In the genomic region with DNA sequence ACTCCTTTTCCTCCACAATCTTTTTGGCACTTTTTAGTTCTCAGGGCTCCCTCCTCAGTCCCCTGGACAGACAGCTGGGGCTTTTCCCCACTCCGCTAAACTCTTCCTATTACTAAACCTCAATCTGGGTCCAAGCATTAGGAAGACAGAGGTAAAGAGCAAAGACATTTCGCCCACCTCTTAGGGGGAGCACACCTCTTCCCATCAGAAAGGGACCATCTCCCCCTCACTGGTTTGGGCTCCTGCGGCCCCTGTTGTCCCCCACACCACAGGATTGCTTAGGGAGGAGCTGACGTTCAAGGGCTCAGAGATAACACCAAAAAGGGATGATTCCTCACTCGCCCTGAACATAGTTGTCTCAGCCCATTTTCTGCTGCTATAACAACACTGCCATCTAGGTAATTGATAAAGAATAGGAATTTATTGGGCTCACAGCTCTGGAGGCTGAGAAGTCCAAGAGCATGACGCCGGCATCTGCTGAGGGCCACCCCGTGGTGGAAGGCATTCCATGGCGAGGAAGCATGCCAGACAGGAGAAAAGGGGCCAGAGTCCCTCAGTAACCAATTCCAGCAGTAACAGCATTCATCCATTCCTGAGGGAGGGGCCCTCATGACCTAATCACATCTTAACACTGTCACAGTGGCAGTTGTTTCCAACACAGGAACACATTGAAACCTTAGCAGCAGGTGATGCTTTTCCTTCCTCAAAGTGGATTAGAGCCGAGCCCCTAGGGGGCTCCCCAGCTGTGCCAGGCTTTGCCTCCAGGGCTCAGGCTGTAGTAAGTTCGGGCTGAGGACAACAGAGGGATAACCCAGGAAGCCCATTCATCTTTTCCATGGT, we compare ENCODE assay signal across 23 cellular contexts.
A peak's percentile ranks its signal among the peaks of the same experiment; 100 is the strongest.
DNase-seq lines count a peak whose midpoint lies in the region; ATAC-seq and TF ChIP-seq lines count a peak whose summit lies in the region.
"Had no signal": no experiment of that assay in that cellular context is flagged by ENCODE, and none has a peak within 500 bp of the region (broad histone marks: within the 10 kb centered on the region; RNA-seq: fewer than 3 reads in every experiment).

No MANE protein-coding gene starts in this region.

- H3K27me3 Mint-ChIP-seq in endodermal cell (ENCODE audit: insufficient read depth), result no peaks in the 10 kb centered on the region
- H3K27me3 Mint-ChIP-seq: activated naive CD8-positive, alpha-beta T cell; CD4-positive, CD25-positive, alpha-beta regulatory T cell; naive thymus-derived CD8-positive, alpha-beta T cell had no signal

- TF ChIP-seq CTCF in endodermal cell (conservative IDR thresholded peaks at IDR 0.05), result no peak
- TF ChIP-seq CTCF in prostate gland (IDR thresholded peaks at IDR 0.05), result no peak
- TF ChIP-seq CTCF in upper lobe of right lung (IDR thresholded peaks at IDR 0.05), result no peak

- peaks cover 53% of the 10 kb centered on the region for H3K9me3 Mint-ChIP-seq in endodermal cell

- H3K9me3 ChIP-seq in endodermal cell (ENCODE audit: control insufficient read depth, low read length) (peaks cover 38% of the 10 kb centered on the region), prostate gland (no peaks in the 10 kb centered on the region), upper lobe of right lung (peaks cover 10% of the 10 kb centered on the region)

- H3K27ac ChIP-seq in endodermal cell (ENCODE audit: low read depth, low read length) (no peak overlapping the region), prostate gland (no peak overlapping the region), upper lobe of right lung (no peak overlapping the region)
- H3K27ac ChIP-seq: 22Rv1, epithelial cell of prostate, SJSA1, thoracic aorta had no signal

- no peak overlapping the region for H3K4me3 Mint-ChIP-seq in endodermal cell
- H3K4me3 Mint-ChIP-seq: activated naive CD8-positive, alpha-beta T cell; activated T-helper 1 cell treated with anti-CD3 and anti-CD28 coated beads, Interleukin-12 subunit alpha, Interleukin-12 subunit beta, Interleukin-2, Interleukin-4 antibody, amounts not matched to agents 30 ng/mL and 10 ng/mL and 1 ng/mL, durations not matched to agents 14 hours and 24 hours and 36 hours; CD4-positive, CD25-positive, alpha-beta regulatory T cell; mesothelial cell of epicardium; T-helper 1 cell treated with Interleukin-12 subunit alpha and Interleukin-12 subunit beta and Interleukin-4 antibody, amounts not matched to agents 30 μg/mL and 1 μg/mL, for 36 hours had no signal

- H3K4me1 ChIP-seq in endodermal cell (ENCODE audit: control insufficient read depth, insufficient read depth, low read length) (no peaks in the 10 kb centered on the region), prostate gland (replicated peaks) (no peaks in the 10 kb centered on the region), upper lobe of right lung (no peaks in the 10 kb centered on the region)
- H3K4me1 ChIP-seq: SJSA1 had no signal

- no peaks in the 10 kb centered on the region for H3K27me3 ChIP-seq in endodermal cell (ENCODE audit: control insufficient read depth, insufficient read depth, low read length, poor library complexity, severe bottlenecking)
- H3K27me3 ChIP-seq in prostate gland (replicated peaks; ENCODE audit: insufficient read depth), result no peaks in the 10 kb centered on the region
- H3K27me3 ChIP-seq in upper lobe of right lung, result no peaks in the 10 kb centered on the region
- H3K27me3 ChIP-seq: SJSA1 had no signal

- ATAC-seq in upper lobe of right lung (no peak), GM18861 (IDR thresholded peaks at IDR 0.05; ENCODE audit: unreplicated experiment) (no peak)
- ATAC-seq: left cardiac atrium; naive thymus-derived CD8-positive, alpha-beta T cell had no signal

- DNase-seq in NCI-H524 (lab: John Stamatoyannopoulos, UW), result peak; percentile 2 to 45
- no peak for DNase-seq in NCI-H524 treated with DMSO at 0.1 percent for 48 hours (lab: John Stamatoyannopoulos, UW)
- DNase-seq in ELF-1 (ENCODE audit: low read depth, low spot score), result peak; percentile 53
- peak; percentile 46 for DNase-seq in endodermal cell
- peak; percentile 1 for DNase-seq in prostate gland (ENCODE audit: low spot score)
- DNase-seq in upper lobe of right lung, result no peak
- DNase-seq in NCI-H1048 (lab: John Stamatoyannopoulos, UW), result no peak
- DNase-seq: CD4-positive, CD25-positive, alpha-beta regulatory T cell; left cardiac atrium; naive thymus-derived CD8-positive, alpha-beta T cell; NCI-H510A treated with DMSO at 0.1 percent for 48 hours; occipital lobe; stimulated activated CD4-positive, alpha-beta T cell treated with anti-CD3 and anti-CD28 coated beads, Interleukin-4, amount 100 ng/mL, for 24 hours; stimulated activated naive CD4-positive, alpha-beta T cell had no signal

- peaks cover 39% of the 10 kb centered on the region for H3K36me3 Mint-ChIP-seq in endodermal cell (ENCODE audit: low read depth)

- H3K9ac ChIP-seq in endodermal cell (ENCODE audit: extremely low read depth, low read length, poor library complexity, severe bottlenecking), result no peak overlapping the region

- no peak for TF ChIP-seq POLR2A in prostate gland (IDR thresholded peaks at IDR 0.05)

- intact Hi-C loops in prostate gland (cut with DNase I), result no loop called here
- intact Hi-C loops in upper lobe of right lung (cut with DNase I), result no loop called here

- 87 to 89% methylated on average over 6 to 11 of the region's 11 CpGs for WGBS in endodermal cell (ENCODE audit: insufficient coverage in 1 of 2, insufficient read length in 1 of 2), 2 experiments
- WGBS in prostate gland, result 95% methylated on average over 11 of the region's 11 CpGs

- H3K4me1 Mint-ChIP-seq in endodermal cell, result peaks cover 16% of the 10 kb centered on the region
- H3K4me1 Mint-ChIP-seq: mesothelial cell of epicardium had no signal

- no peaks in the 10 kb centered on the region for H3K36me3 ChIP-seq in endodermal cell (ENCODE audit: control insufficient read depth, insufficient read depth, low read length)
- H3K36me3 ChIP-seq in prostate gland, result no peaks in the 10 kb centered on the region
- no peaks in the 10 kb centered on the region for H3K36me3 ChIP-seq in upper lobe of right lung
- H3K36me3 ChIP-seq: SJSA1, thoracic aorta had no signal

- no peak overlapping the region for H3K27ac Mint-ChIP-seq in endodermal cell
- H3K27ac Mint-ChIP-seq: activated naive CD8-positive, alpha-beta T cell; activated T-helper 1 cell treated with anti-CD3 and anti-CD28 coated beads, Interleukin-12 subunit alpha, Interleukin-12 subunit beta, Interleukin-2, Interleukin-4 antibody, amounts not matched to agents 30 ng/mL and 10 ng/mL and 1 ng/mL, durations not matched to agents 14 hours and 24 hours and 36 hours; CD4-positive, CD25-positive, alpha-beta regulatory T cell; mesothelial cell of epicardium; naive thymus-derived CD8-positive, alpha-beta T cell; T-helper 1 cell treated with Interleukin-12 subunit alpha and Interleukin-12 subunit beta and Interleukin-4 antibody, amounts not matched to agents 30 μg/mL and 1 μg/mL, for 36 hours had no signal

- H3K4me3 ChIP-seq in endodermal cell (ENCODE audit: low read length) (peak overlapping the region; percentile 18), prostate gland (no peak overlapping the region), upper lobe of right lung (no peak overlapping the region)
- H3K4me3 ChIP-seq: SJSA1, thoracic aorta had no signal

Comparison
In these comparisons a context has a peak if more than half of its experiments do, and no peak if none do; other contexts are left out.
1. DNase-seq: peak in NCI-H524 (2 of 2), ELF-1 (single experiment), endodermal cell (single experiment) and prostate gland (single experiment); none in NCI-H524 treated with DMSO at 0.1 percent for 48 hours (single experiment), upper lobe of right lung (single experiment) and NCI-H1048 (single experiment).